In genomic region chr3:112127522-112128494, GRCh38 we compare ENCODE assay signal across 11 cellular contexts. TPM values are rescaled to one million over a fixed set of nuclear protein-coding genes. Genes with fewer than 3 reads are reported as not detected.
DNase-seq lines count a peak whose midpoint lies in the region; ATAC-seq and TF ChIP-seq lines count a peak whose summit lies in the region.
"Had no signal": no experiment of that assay in that cellular context is flagged by ENCODE, and none has a peak within 500 bp of the region (broad histone marks: within the 10 kb centered on the region; RNA-seq: fewer than 3 reads in every experiment).

No MANE protein-coding gene starts in this region.

- intact Hi-C loops in activated CD4-positive, alpha-beta T cell treated with anti-CD3 and anti-CD28 coated beads for 36 hours (cut with DNase I, micrococcal nuclease), result loop anchor here in 1 of 2 experiments (2.0 kb wide), 2 partner anchors 41 to 433 kb away; partner anchors contain the start of genes ATG3 and C3orf52

- H3K27me3 Mint-ChIP-seq in activated CD4-positive, alpha-beta T cell treated with anti-CD3 and anti-CD28 coated beads for 36 hours, result no peaks in the 10 kb centered on the region
- no peaks in the 10 kb centered on the region for H3K27me3 Mint-ChIP-seq in activated CD8-positive, alpha-beta T cell treated with anti-CD3 and anti-CD28 coated beads, Interleukin-2, amount 10 ng/mL, durations not matched to agents 7 days and 5 days (ENCODE audit: low read depth)
- H3K27me3 Mint-ChIP-seq in nephron progenitor cell (ENCODE audit: low read depth, poor library complexity), result no peaks in the 10 kb centered on the region

- CTCF ChIA-PET in activated CD4-positive, alpha-beta T cell treated with anti-CD3 and anti-CD28 coated beads for 36 hours (lab: Charles Lee), result interaction anchor here (0.6 to 5.9 kb wide), 9 partner anchors 9 to 362 kb away, joined by 3 to 36 read pairs (median 3); partner anchors contain the start of gene CD200
- CTCF ChIA-PET in activated CD8-positive, alpha-beta T cell treated with anti-CD3 and anti-CD28 coated beads, Interleukin-2, amount 10 ng/mL, durations not matched to agents 7 days and 5 days (lab: Charles Lee), result interaction anchor here (0.7 to 4.1 kb wide), 8 partner anchors 8 to 165 kb away, joined by 3 to 29 read pairs (median 6); no protein-coding TSS in a partner anchor

- TF ChIP-seq CTCF in nephron progenitor cell (IDR thresholded peaks at IDR 0.05), result no peak

- peak; percentile 8 for ATAC-seq in activated CD4-positive, alpha-beta T cell treated with anti-CD3 and anti-CD28 coated beads for 36 hours
- ATAC-seq in HG03175 (IDR thresholded peaks at IDR 0.05; ENCODE audit: unreplicated experiment) (peak; percentile 21), HG03139 (IDR thresholded peaks at IDR 0.05; ENCODE audit: unreplicated experiment) (no peak)
- ATAC-seq in activated CD8-positive, alpha-beta T cell treated with anti-CD3 and anti-CD28 coated beads, Interleukin-2, amount 10 ng/mL, durations not matched to agents 7 days and 5 days, result peak; percentile 20

- H3K9me3 Mint-ChIP-seq in activated CD4-positive, alpha-beta T cell treated with anti-CD3 and anti-CD28 coated beads for 36 hours (ENCODE audit: low read depth), result no peaks in the 10 kb centered on the region
- H3K9me3 Mint-ChIP-seq in activated CD8-positive, alpha-beta T cell treated with anti-CD3 and anti-CD28 coated beads, Interleukin-2, amount 10 ng/mL, durations not matched to agents 7 days and 5 days (ENCODE audit: insufficient read depth), result no peaks in the 10 kb centered on the region
- no peaks in the 10 kb centered on the region for H3K9me3 Mint-ChIP-seq in nephron progenitor cell

- H3K27ac Mint-ChIP-seq in activated CD4-positive, alpha-beta T cell treated with anti-CD3 and anti-CD28 coated beads for 36 hours, result peak overlapping the region; percentile 69
- H3K27ac Mint-ChIP-seq in activated CD8-positive, alpha-beta T cell treated with anti-CD3 and anti-CD28 coated beads, Interleukin-2, amount 10 ng/mL, durations not matched to agents 7 days and 5 days, result peak overlapping the region; percentile 66
- peak overlapping the region; percentile 71 for H3K27ac Mint-ChIP-seq in nephron progenitor cell

- POLR2A ChIA-PET in activated CD4-positive, alpha-beta T cell treated with anti-CD3 and anti-CD28 coated beads for 36 hours (lab: Charles Lee), result no interaction called here
- POLR2A ChIA-PET in activated CD8-positive, alpha-beta T cell treated with anti-CD3 and anti-CD28 coated beads, Interleukin-2, amount 10 ng/mL, durations not matched to agents 7 days and 5 days (lab: Charles Lee), result interaction anchor here (1.2 kb wide), 1 partner anchor 11 kb away, joined by 5 read pairs; no protein-coding TSS in a partner anchor

- H3K36me3 Mint-ChIP-seq in activated CD4-positive, alpha-beta T cell treated with anti-CD3 and anti-CD28 coated beads for 36 hours (ENCODE audit: low read depth), result peaks cover 24% of the 10 kb centered on the region
- peaks cover 33% of the 10 kb centered on the region for H3K36me3 Mint-ChIP-seq in activated CD8-positive, alpha-beta T cell treated with anti-CD3 and anti-CD28 coated beads, Interleukin-2, amount 10 ng/mL, durations not matched to agents 7 days and 5 days (ENCODE audit: low read depth)
- peaks cover 53% of the 10 kb centered on the region for H3K36me3 Mint-ChIP-seq in nephron progenitor cell (ENCODE audit: low read depth)

- DNase-seq in activated CD4-positive, alpha-beta T cell treated with anti-CD3 and anti-CD28 coated beads for 36 hours, result no peak
- no peak for DNase-seq in activated CD4-positive, alpha-beta T cell treated with anti-CD3 and anti-CD28 coated beads, Interleukin-2, amount 50 U/mL, for 48 hours
- no peak for DNase-seq in activated CD8-positive, alpha-beta T cell treated with anti-CD3 and anti-CD28 coated beads, Interleukin-2, amount 10 ng/mL, durations not matched to agents 7 days and 5 days
- no peak for DNase-seq in nephron progenitor cell
- no peak for DNase-seq in T1000 (lab: John Stamatoyannopoulos, UW)
- DNase-seq in SIG-M5 treated with dmso at 0.1 percent for 504 hours (lab: John Stamatoyannopoulos, UW; ENCODE audit: unreplicated experiment), result no peak
- DNase-seq: 8988T, NCI-H187 treated with DMSO at 0.1 percent for 48 hours had no signal

- peak overlapping the region; percentile 46 for H3K4me3 Mint-ChIP-seq in activated CD4-positive, alpha-beta T cell treated with anti-CD3 and anti-CD28 coated beads for 36 hours
- H3K4me3 Mint-ChIP-seq in activated CD8-positive, alpha-beta T cell treated with anti-CD3 and anti-CD28 coated beads, Interleukin-2, amount 10 ng/mL, durations not matched to agents 7 days and 5 days, result peak overlapping the region; percentile 55
- H3K4me3 Mint-ChIP-seq in nephron progenitor cell, result no peak overlapping the region

- peaks cover 69% of the 10 kb centered on the region for H3K4me1 Mint-ChIP-seq in activated CD4-positive, alpha-beta T cell treated with anti-CD3 and anti-CD28 coated beads for 36 hours
- peaks cover 62% of the 10 kb centered on the region for H3K4me1 Mint-ChIP-seq in activated CD8-positive, alpha-beta T cell treated with anti-CD3 and anti-CD28 coated beads, Interleukin-2, amount 10 ng/mL, durations not matched to agents 7 days and 5 days (ENCODE audit: low read depth)
- peaks cover 76% of the 10 kb centered on the region for H3K4me1 Mint-ChIP-seq in nephron progenitor cell

RNA-seq across cellular contexts. Expression of gene GCSAM, which starts 5.2 kb away (rescaled TPM):
- total RNA-seq in activated CD4-positive, alpha-beta T cell treated with anti-CD3 and anti-CD28 coated beads for 36 hours, result 10 to 100 TPM in 1 of 2 experiments, 1 to 10 TPM in 1; 9.3 to 12.1 TPM
- total RNA-seq in activated CD8-positive, alpha-beta T cell treated with anti-CD3 and anti-CD28 coated beads, Interleukin-2, amount 10 ng/mL, durations not matched to agents 7 days and 5 days, result 1 to 10 TPM; 5.6 to 6.9 TPM
- total RNA-seq: fibroblast of lung had no signal

RNA-seq across cellular contexts. Expression of gene C3orf52, which starts 41.6 kb away (rescaled TPM):
- total RNA-seq in activated CD4-positive, alpha-beta T cell treated with anti-CD3 and anti-CD28 coated beads for 36 hours, result 1 to 10 TPM; 8.7 to 9.3 TPM
- 1 to 10 TPM; 2.3 to 2.5 TPM for total RNA-seq in activated CD8-positive, alpha-beta T cell treated with anti-CD3 and anti-CD28 coated beads, Interleukin-2, amount 10 ng/mL, durations not matched to agents 7 days and 5 days
